ENCODE assay signal across 11 cellular contexts in genomic region chr4:94397635-94398034, GRCh38. TPM values are rescaled to one million over a fixed set of nuclear protein-coding genes. Genes with fewer than 3 reads are reported as not detected.
"Had no signal": no experiment of that assay in that cellular context is flagged by ENCODE, and none has a peak within 500 bp of the region (broad histone marks: within the 10 kb centered on the region; RNA-seq: fewer than 3 reads in every experiment).

No MANE protein-coding gene starts in this region.

- ATAC-seq: HCT116 had no signal

- H3K4me3 ChIP-seq: GM23248, HAP-1 had no signal

- DNase-seq: GM23248, H7, HFFc6, Karpas-422, KBM-7 had no signal

- H3K4me3 Mint-ChIP-seq: HFFc6 had no signal

- H3K9ac ChIP-seq: GM23248, KMS-11 had no signal

- H3K4me1 ChIP-seq: HAP-1 had no signal

- H3K9me3 ChIP-seq: HAP-1 had no signal

- H3K27ac Mint-ChIP-seq: HFFc6 had no signal

- FAIRE-seq: HTR-8/SVneo had no signal

- H3K27ac ChIP-seq: GM23248, KMS-11 had no signal

- H3K9me3 Mint-ChIP-seq: HFFc6 had no signal

- H2AFZ ChIP-seq: GM23248 had no signal

- H3K36me3 ChIP-seq: HAP-1 had no signal

- H3K4me2 ChIP-seq: KMS-11 had no signal

RNA-seq across cellular contexts. Expression of gene HPGDS, which starts 55.0 kb away (rescaled TPM):
- total RNA-seq: GM23248, H4, HFFc6, HT-29 had no signal
- polyA plus RNA-seq: GM23248 had no signal
